31 cellular contexts compared by ENCODE assay signal in the genomic region with DNA sequence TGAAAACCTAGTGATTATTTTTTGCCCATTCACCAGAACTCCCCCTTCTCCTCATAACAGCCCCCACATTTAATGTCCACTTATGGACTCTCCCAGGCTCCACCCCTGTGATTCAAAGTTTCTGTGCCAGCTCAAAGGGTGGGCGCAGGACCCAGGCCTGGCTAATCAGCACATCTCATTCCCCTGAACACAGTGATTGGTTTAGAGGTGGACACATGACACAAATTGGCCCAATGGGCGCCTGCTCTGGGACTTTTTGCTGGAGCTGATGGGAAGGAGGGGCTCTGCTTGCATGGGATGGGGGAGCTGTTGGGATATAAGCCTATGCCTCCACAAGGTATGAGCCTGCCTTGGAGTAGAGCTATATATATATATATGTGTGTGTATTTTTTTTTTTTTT. TPM values are rescaled to one million over a fixed set of nuclear protein-coding genes. Genes with fewer than 3 reads are reported as not detected.
"Had no signal": no experiment of that assay in that cellular context is flagged by ENCODE, and none has a peak within 500 bp of the region (broad histone marks: within the 10 kb centered on the region; RNA-seq: fewer than 3 reads in every experiment).

No MANE protein-coding gene starts in this region.

- H3K4me1 Mint-ChIP-seq: mesothelial cell of epicardium, neural progenitor cell had no signal

- H3K36me3 Mint-ChIP-seq: memory B cell; mesothelial cell of epicardium; naive B cell; natural killer cell treated with Interleukin-12 subunit alpha and Interleukin-12 subunit beta and Interleukin-15 and Interleukin-18, amount 100 ng/mL, for 72 hours; neural progenitor cell; stimulated activated effector memory CD8-positive, alpha-beta T cell treated with anti-CD3 and anti-CD28 coated beads, Interleukin-12 subunit alpha, Interleukin-12 subunit beta, amount 100 ng/mL, for 72 hours had no signal

- ATAC-seq: esophagus mucosa; foreskin keratinocyte; gastroesophageal sphincter; heart left ventricle; left lobe of liver; mucosa of descending colon; natural killer cell treated with Interleukin-12 subunit alpha and Interleukin-12 subunit beta and Interleukin-15 and Interleukin-18, amount 100 ng/mL, for 72 hours; stimulated activated effector memory CD8-positive, alpha-beta T cell treated with anti-CD3 and anti-CD28 coated beads, Interleukin-12 subunit alpha, Interleukin-12 subunit beta, amount 100 ng/mL, for 72 hours had no signal

- H3K27ac ChIP-seq: colonic mucosa, epithelial cell of prostate, foreskin keratinocyte, gastroesophageal sphincter, heart left ventricle, hepatocyte, neural progenitor cell, prostate gland, right atrium auricular region, sigmoid colon, testis, tibial artery had no signal

- DNase-seq: colonic mucosa; effector CD8-positive, alpha-beta T cell; foreskin keratinocyte; heart left ventricle; kidney; mucosa of descending colon; naive B cell; sigmoid colon; stimulated activated CD4-positive, alpha-beta T cell treated with anti-CD3 and anti-CD28 coated beads, Interleukin-2, amount 100 ng/mL, for 24 hours; stimulated activated CD4-positive, alpha-beta T cell treated with anti-CD3 and anti-CD28 coated beads, Interleukin-4, amount 100 ng/mL, for 24 hours; stimulated activated naive CD4-positive, alpha-beta T cell treated with Interleukin-2 at 50 U/mL for 16 hours; substantia nigra; testis; tibial artery had no signal

- H3K27me3 ChIP-seq: colonic mucosa, foreskin keratinocyte, heart left ventricle, hepatocyte, neural progenitor cell, right atrium auricular region, sigmoid colon, testis, tibial artery had no signal

- H2AFZ ChIP-seq: hepatocyte, neural progenitor cell had no signal

- H3K27ac Mint-ChIP-seq: dendritic cell treated with granulocyte-macrophage colony-stimulating factor and Interleukin-4, amounts not matched to agents 40 ng/mL and 50 ng/mL, for 4 days; endodermal cell; memory B cell; mesothelial cell of epicardium; natural killer cell treated with Interleukin-12 subunit alpha and Interleukin-12 subunit beta and Interleukin-15 and Interleukin-18, amount 100 ng/mL, for 72 hours; neural progenitor cell; stimulated activated effector memory CD8-positive, alpha-beta T cell treated with anti-CD3 and anti-CD28 coated beads, Interleukin-12 subunit alpha, Interleukin-12 subunit beta, amount 100 ng/mL, for 72 hours; type B pancreatic cell had no signal

- H3K79me2 ChIP-seq: hepatocyte had no signal

- H3K9ac ChIP-seq: neural progenitor cell had no signal

- H3K4me2 ChIP-seq: hepatocyte, neural progenitor cell had no signal

- FAIRE-seq: kidney had no signal

- H3K4me3 ChIP-seq: colonic mucosa, gastroesophageal sphincter, heart left ventricle, hepatocyte, lung, mucosa of descending colon, neural progenitor cell, prostate gland, right atrium auricular region, sigmoid colon, testis, tibial artery had no signal

- H3K36me3 ChIP-seq: colonic mucosa, gastroesophageal sphincter, heart left ventricle, neural progenitor cell, prostate gland, right atrium auricular region, sigmoid colon had no signal

- H3K9me3 ChIP-seq: colonic mucosa, prostate gland, sigmoid colon, testis had no signal

- H3K9me3 Mint-ChIP-seq: mesothelial cell of epicardium; natural killer cell treated with Interleukin-12 subunit alpha and Interleukin-12 subunit beta and Interleukin-15 and Interleukin-18, amount 100 ng/mL, for 72 hours; neural progenitor cell; stimulated activated effector memory CD8-positive, alpha-beta T cell treated with anti-CD3 and anti-CD28 coated beads, Interleukin-12 subunit alpha, Interleukin-12 subunit beta, amount 100 ng/mL, for 72 hours; type B pancreatic cell had no signal

- H3K4me1 ChIP-seq: colonic mucosa, foreskin keratinocyte, gastroesophageal sphincter, neural progenitor cell, prostate gland, right atrium auricular region, sigmoid colon, testis, tibial artery had no signal

- H3K4me3 Mint-ChIP-seq: dendritic cell treated with granulocyte-macrophage colony-stimulating factor and Interleukin-4, amounts not matched to agents 40 ng/mL and 50 ng/mL, for 4 days; endodermal cell; memory B cell; mesothelial cell of epicardium; natural killer cell treated with Interleukin-12 subunit alpha and Interleukin-12 subunit beta and Interleukin-15 and Interleukin-18, amount 100 ng/mL, for 72 hours; neural progenitor cell; stimulated activated effector memory CD8-positive, alpha-beta T cell treated with anti-CD3 and anti-CD28 coated beads, Interleukin-12 subunit alpha, Interleukin-12 subunit beta, amount 100 ng/mL, for 72 hours; type B pancreatic cell had no signal

RNA-seq across cellular contexts. Expression of gene RGL3, which starts 28.8 kb away (rescaled TPM):
- total RNA-seq: foreskin keratinocyte; natural killer cell treated with Interleukin-12 subunit alpha and Interleukin-12 subunit beta and Interleukin-15 and Interleukin-18, amount 100 ng/mL, for 72 hours; skeletal muscle tissue had no signal
